Comparison of ENCODE assay signal across 20 cellular contexts in the genomic region with DNA sequence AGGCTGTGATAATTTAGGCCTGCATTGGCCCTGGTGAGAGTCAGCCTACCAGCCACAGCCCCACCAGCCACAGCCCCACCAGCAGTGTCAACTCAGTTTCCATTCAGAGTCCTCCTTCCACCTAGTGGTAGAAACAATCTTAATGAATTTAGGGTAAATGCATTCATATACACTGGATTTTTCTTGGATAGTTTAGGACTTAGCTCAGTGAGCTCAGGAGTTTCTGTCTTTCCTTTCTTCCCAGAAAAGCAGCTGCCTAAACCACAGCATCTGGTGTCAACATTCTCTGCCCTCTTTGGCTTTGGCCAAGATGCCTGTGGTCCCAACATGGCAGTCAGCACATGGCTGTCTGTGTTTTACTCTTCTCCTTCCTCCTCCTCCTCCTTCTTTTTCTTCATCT.
DNase-seq lines count a peak whose midpoint lies in the region; ATAC-seq and TF ChIP-seq lines count a peak whose summit lies in the region.
"Had no signal": no experiment of that assay in that cellular context is flagged by ENCODE, and none has a peak within 500 bp of the region (broad histone marks: within the 10 kb centered on the region; RNA-seq: fewer than 3 reads in every experiment).

No MANE protein-coding gene starts in this region.

- in situ Hi-C loops in SK-MEL-5 (cut with HindIII; ENCODE audit: low pct_unique_long_range_greater_than_20kb, low sequenced_read_pairs), result no loop called here

- H3K4me1 ChIP-seq in fibroblast of lung (ENCODE audit: control insufficient read depth, extremely low read depth, insufficient read depth, low read length) (no peaks in the 10 kb centered on the region), smooth muscle cell (ENCODE audit: low read depth) (no peaks in the 10 kb centered on the region)

- DNase-seq in GM12864 (ENCODE audit: low read depth), result no peak
- peak; percentile 11 for DNase-seq in SK-MEL-5 (ENCODE audit: low read depth, low spot score)
- DNase-seq in fibroblast of lung (ENCODE audit: low read depth in 2 of 2), result peak; percentile 68 to 82
- no peak for DNase-seq in smooth muscle cell (lab: John Stamatoyannopoulos, UW; ENCODE audit: unreplicated experiment)
- no peak for DNase-seq in central memory CD4-positive, alpha-beta T cell
- no peak for DNase-seq in activated CD4-positive, alpha-beta T cell treated with anti-CD3 and anti-CD28 coated beads for 48 hours
- DNase-seq: activated effector memory CD4-positive, alpha-beta T cell treated with Interleukin-2 at 50 U/mL for 16 hours; DMS79; erythroblast; Karpas-422; left cardiac atrium; midbrain; NCI-H1436 treated with DMSO at 0.1 percent for 48 hours; NCI-H2227 treated with DMSO at 0.1 percent for 48 hours; stimulated activated CD4-positive, alpha-beta T cell treated with anti-CD3 and anti-CD28 coated beads, Interleukin-4, amount 100 ng/mL, for 1 hour; T-helper 17 cell had no signal

- H3K36me3 ChIP-seq in fibroblast of lung (ENCODE audit: control insufficient read depth, insufficient read depth, low read length) (no peaks in the 10 kb centered on the region), smooth muscle cell (ENCODE audit: low read depth) (no peaks in the 10 kb centered on the region)

- H3K9ac ChIP-seq in fibroblast of lung (ENCODE audit: insufficient read depth, low read length) (no peak overlapping the region), smooth muscle cell (ENCODE audit: low read depth) (no peak overlapping the region)

- peak; percentile 16 for TF ChIP-seq CTCF in GM12864 (IDR thresholded peaks at IDR 0.05; ENCODE audit: low read depth, low read length, missing control alignments)
- TF ChIP-seq CTCF in fibroblast of lung (conservative IDR thresholded peaks at IDR 0.05 in 1 of 2, IDR thresholded peaks at IDR 0.05 in 1 of 2; ENCODE audit: low read depth in 1 of 2, low read length in 2 of 2), result peak in 1 of 2 donors; percentile 16
- TF ChIP-seq CTCF in smooth muscle cell (IDR thresholded peaks at IDR 0.05; ENCODE audit: borderline replicate concordance, insufficient read depth, poor library complexity, severe bottlenecking), result peak; percentile 25

- no peaks in the 10 kb centered on the region for H3F3A ChIP-seq in smooth muscle cell (ENCODE audit: low read depth)

- H3K4me3 ChIP-seq in GM12864 (ENCODE audit: low read depth, low read length), result no peak overlapping the region
- H3K4me3 ChIP-seq in fibroblast of lung (replicated peaks in 1 of 4; ENCODE audit: control extremely low read depth in 1 of 4, insufficient read depth in 1 of 4, low read depth in 3 of 4, low read length in 4 of 4), result no peak overlapping the region
- no peak overlapping the region for H3K4me3 ChIP-seq in smooth muscle cell
- H3K4me3 ChIP-seq: coronary artery had no signal

- H3K4me2 ChIP-seq in fibroblast of lung (ENCODE audit: extremely low read depth, insufficient read depth, low read length), result no peak overlapping the region
- H3K4me2 ChIP-seq in smooth muscle cell, result no peak overlapping the region

- H2AFZ ChIP-seq in fibroblast of lung (ENCODE audit: low read length), result no peak overlapping the region
- H2AFZ ChIP-seq in smooth muscle cell (ENCODE audit: low read depth), result no peak overlapping the region

- no peak for ATAC-seq in GM18861 (IDR thresholded peaks at IDR 0.05; ENCODE audit: unreplicated experiment)
- ATAC-seq: left cardiac atrium, Right ventricle myocardium inferior, T-helper 17 cell, WTC11 had no signal

- no peaks in the 10 kb centered on the region for H3K79me2 ChIP-seq in fibroblast of lung (ENCODE audit: control insufficient read depth, insufficient read depth, low read length)
- no peaks in the 10 kb centered on the region for H3K79me2 ChIP-seq in smooth muscle cell (ENCODE audit: low read depth)

- no peak overlapping the region for H3K27ac ChIP-seq in fibroblast of lung (ENCODE audit: insufficient read depth, low read length)
- no peak overlapping the region for H3K27ac ChIP-seq in smooth muscle cell (ENCODE audit: low read depth)
- H3K27ac ChIP-seq: coronary artery had no signal

- H3K9me3 ChIP-seq in fibroblast of lung (ENCODE audit: control insufficient read depth, insufficient read depth, low read depth, low read length) (no peaks in the 10 kb centered on the region), smooth muscle cell (replicated peaks; ENCODE audit: low read depth) (no peaks in the 10 kb centered on the region)

- H3K27me3 ChIP-seq in fibroblast of lung (ENCODE audit: control insufficient read depth, insufficient read depth, low read length) (no peaks in the 10 kb centered on the region), smooth muscle cell (ENCODE audit: low read depth) (no peaks in the 10 kb centered on the region)

- H4K20me1 ChIP-seq in fibroblast of lung (ENCODE audit: control insufficient read depth, extremely low read depth, insufficient read depth, low read length) (no peaks in the 10 kb centered on the region), smooth muscle cell (ENCODE audit: low read depth) (no peaks in the 10 kb centered on the region)

Comparison
In these comparisons a context has a peak if more than half of its experiments do, and no peak if none do; other contexts are left out.
1. DNase-seq: peak in SK-MEL-5 (single experiment) and fibroblast of lung (2 of 2); none in GM12864 (single experiment), smooth muscle cell (single experiment), central memory CD4-positive, alpha-beta T cell (single experiment) and activated CD4-positive, alpha-beta T cell treated with anti-CD3 and anti-CD28 coated beads for 48 hours (single experiment).